19 cellular contexts compared by ENCODE assay signal in genomic region chr14:95102678-95103039, GRCh38. TPM values are rescaled to one million over a fixed set of nuclear protein-coding genes. Genes with fewer than 3 reads are reported as not detected.
DNase-seq lines count a peak whose midpoint lies in the region; ATAC-seq and TF ChIP-seq lines count a peak whose summit lies in the region.
"Had no signal": no experiment of that assay in that cellular context is flagged by ENCODE, and none has a peak within 500 bp of the region (broad histone marks: within the 10 kb centered on the region; RNA-seq: fewer than 3 reads in every experiment).

No MANE protein-coding gene starts in this region.

- H3K27ac ChIP-seq in psoas muscle, result no peak overlapping the region
- H3K27ac ChIP-seq: C4-2B had no signal

- H3K4me3 ChIP-seq in psoas muscle, result no peak overlapping the region

- no peak for DNase-seq in activated T-cell treated with anti-CD3 and anti-CD28 coated beads, Interleukin-2, amount 50 U/mL, for 72 hours
- no peak for DNase-seq in activated T-cell treated with anti-CD3 and anti-CD28 coated beads, Interleukin-2, amount 50 U/mL, for 48 hours
- DNase-seq in NCI-H524 (lab: John Stamatoyannopoulos, UW) (peak; percentile 89 to 91), progenitor cell of endocrine pancreas (ENCODE audit: low spot score, unreplicated experiment) (no peak), psoas muscle (no peak), NCI-H1436 treated with DMSO at 0.1 percent for 48 hours (lab: John Stamatoyannopoulos, UW) (no peak)
- no peak for DNase-seq in effector memory CD8-positive, alpha-beta T cell
- DNase-seq: COR-L47, DMS153, H7, Karpas-422, MM.1S, NCI-H1105 treated with DMSO at 0.1 percent for 48 hours, NCI-H2029, NCI-H226, NCI-H69, PC-3 had no signal

- ATAC-seq in activated T-cell treated with anti-CD3 and anti-CD28 coated beads, Interleukin-2, amount 50 U/mL, for 72 hours (replicated peaks in 1 of 2), result no peak
- no peak for ATAC-seq in effector memory CD8-positive, alpha-beta T cell (replicated peaks)
- ATAC-seq in psoas muscle, result no peak
- no peak for ATAC-seq in HG02759 (IDR thresholded peaks at IDR 0.05; ENCODE audit: unreplicated experiment)
- ATAC-seq: PC-3 had no signal

- no peaks in the 10 kb centered on the region for H3K27me3 Mint-ChIP-seq in activated T-cell treated with anti-CD3 and anti-CD28 coated beads, Interleukin-2, amount 50 U/mL, for 72 hours (ENCODE audit: low read depth)
- no peaks in the 10 kb centered on the region for H3K27me3 Mint-ChIP-seq in effector memory CD8-positive, alpha-beta T cell
- H3K27me3 Mint-ChIP-seq in progenitor cell of endocrine pancreas, result no peaks in the 10 kb centered on the region

- no peak overlapping the region for H3K4me3 Mint-ChIP-seq in activated T-cell treated with anti-CD3 and anti-CD28 coated beads, Interleukin-2, amount 50 U/mL, for 72 hours
- H3K4me3 Mint-ChIP-seq in effector memory CD8-positive, alpha-beta T cell, result no peak overlapping the region
- no peak overlapping the region for H3K4me3 Mint-ChIP-seq in progenitor cell of endocrine pancreas (ENCODE audit: low read depth)

- H3K27ac Mint-ChIP-seq in activated T-cell treated with anti-CD3 and anti-CD28 coated beads, Interleukin-2, amount 50 U/mL, for 72 hours, result peak overlapping the region; percentile 2
- H3K27ac Mint-ChIP-seq in effector memory CD8-positive, alpha-beta T cell, result peak overlapping the region; percentile 41 to 76
- H3K27ac Mint-ChIP-seq in progenitor cell of endocrine pancreas, result peak overlapping the region; percentile 72

- no peaks in the 10 kb centered on the region for H3K9me3 ChIP-seq in psoas muscle

- no peak for TF ChIP-seq CTCF in progenitor cell of endocrine pancreas (IDR thresholded peaks at IDR 0.05; ENCODE audit: unreplicated experiment)
- TF ChIP-seq CTCF in psoas muscle (IDR thresholded peaks at IDR 0.05), result no peak

- peaks cover 4 to 21% of the 10 kb centered on the region in 2 donors for H3K36me3 Mint-ChIP-seq in activated T-cell treated with anti-CD3 and anti-CD28 coated beads, Interleukin-2, amount 50 U/mL, for 72 hours (ENCODE audit: insufficient read depth in 2 of 2)
- peaks cover 66% of the 10 kb centered on the region for H3K36me3 Mint-ChIP-seq in effector memory CD8-positive, alpha-beta T cell (ENCODE audit: insufficient read depth)
- H3K36me3 Mint-ChIP-seq in progenitor cell of endocrine pancreas (ENCODE audit: insufficient read depth), result peaks cover 30% of the 10 kb centered on the region

- WGBS in psoas muscle, 3 donors, result 64 to 81% (median 64%) methylated on average over 5 of the region's 5 CpGs

- peaks cover 8 to 68% of the 10 kb centered on the region in 2 donors for H3K36me3 ChIP-seq in psoas muscle (ENCODE audit: insufficient read depth in 1 of 2, low read depth in 1 of 2)

- peaks cover 5% of the 10 kb centered on the region for H3K4me1 Mint-ChIP-seq in activated T-cell treated with anti-CD3 and anti-CD28 coated beads, Interleukin-2, amount 50 U/mL, for 72 hours (ENCODE audit: low read depth)
- peaks cover 19 to 26% of the 10 kb centered on the region in 2 donors for H3K4me1 Mint-ChIP-seq in effector memory CD8-positive, alpha-beta T cell (ENCODE audit: low read depth in 2 of 2)
- H3K4me1 Mint-ChIP-seq in progenitor cell of endocrine pancreas (ENCODE audit: low read depth), result peaks cover 4% of the 10 kb centered on the region

- peaks cover 13% of the 10 kb centered on the region for H3K4me1 ChIP-seq in psoas muscle

- no peaks in the 10 kb centered on the region for H3K9me3 Mint-ChIP-seq in activated T-cell treated with anti-CD3 and anti-CD28 coated beads, Interleukin-2, amount 50 U/mL, for 72 hours
- H3K9me3 Mint-ChIP-seq in effector memory CD8-positive, alpha-beta T cell, result no peaks in the 10 kb centered on the region
- no peaks in the 10 kb centered on the region for H3K9me3 Mint-ChIP-seq in progenitor cell of endocrine pancreas (ENCODE audit: low read depth)

- intact Hi-C loops in psoas muscle (cut with DNase I), result loop anchor here in 1 of 2 donors (10.0 kb wide), 1 partner anchor 332 kb away; no protein-coding TSS in a partner anchor

- no peaks in the 10 kb centered on the region for H3K27me3 ChIP-seq in psoas muscle (ENCODE audit: insufficient read depth in 3 of 3, low read length in 2 of 3)

RNA-seq across cellular contexts. Expression of gene DICER1, which starts 54.7 kb away (rescaled TPM):
- total RNA-seq in activated T-cell treated with anti-CD3 and anti-CD28 coated beads, Interleukin-2, amount 50 U/mL, for 72 hours, result 10 to 100 TPM; 50.5 to 54.2 TPM
- total RNA-seq in progenitor cell of endocrine pancreas (118 and 127 TPM in 2 replicates), psoas muscle (10 to 100 TPM; 30.7 to 41.5 (median 39.3) TPM)
- polyA plus RNA-seq in psoas muscle, result 10 to 100 TPM in 2 of 3 donors, 1 to 10 TPM in 1; 7.2 to 24.4 (median 11.4) TPM

Comparison
In these comparisons a context has a peak if more than half of its experiments do, and no peak if none do; other contexts are left out.
1. DNase-seq: peak in NCI-H524 (2 of 2); none in activated T-cell treated with anti-CD3 and anti-CD28 coated beads, Interleukin-2, amount 50 U/mL, for 72 hours (0 of 2), activated T-cell treated with anti-CD3 and anti-CD28 coated beads, Interleukin-2, amount 50 U/mL, for 48 hours (0 of 2), effector memory CD8-positive, alpha-beta T cell (0 of 3), progenitor cell of endocrine pancreas (single experiment), psoas muscle (0 of 2) and NCI-H1436 treated with DMSO at 0.1 percent for 48 hours (single experiment).
2. H3K27ac Mint-ChIP-seq: peak in every context shown above with its lines; median percentile 72 in progenitor cell of endocrine pancreas; 58 in effector memory CD8-positive, alpha-beta T cell; 2 in activated T-cell treated with anti-CD3 and anti-CD28 coated beads, Interleukin-2, amount 50 U/mL, for 72 hours.